In the genomic region with DNA sequence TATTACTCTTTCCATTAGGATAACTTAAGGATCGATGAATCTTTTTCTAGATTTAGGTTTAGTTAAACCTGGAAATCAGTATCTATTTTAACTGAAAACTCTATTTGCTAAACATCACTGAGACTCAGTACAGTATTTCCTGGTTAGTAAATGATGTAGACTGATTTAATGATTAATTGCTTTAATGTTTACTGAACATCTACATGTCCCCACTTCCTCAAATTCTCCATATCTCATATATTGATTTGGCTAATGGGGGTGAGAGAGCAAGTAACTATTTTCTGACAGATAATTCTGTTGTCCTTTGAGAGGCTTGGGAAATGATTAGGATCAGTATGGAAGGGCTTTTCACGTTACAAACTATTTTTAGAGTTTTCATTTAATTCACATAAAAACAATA, we compare ENCODE assay signal across 1 cellular context.
TF ChIP-seq lines count a peak whose summit lies in the region.

No MANE protein-coding gene starts in this region.

TF ChIP-seq in GM12878, 131 proteins besides CTCF, POLR2A, EP300 and RAD21:
- TF ChIP-seq ZNF592 (IDR thresholded peaks at IDR 0.05), result no peak
- TF ChIP-seq CBX3 (IDR thresholded peaks at IDR 0.05; ENCODE audit: borderline replicate concordance, low read depth), result no peak
- TF ChIP-seq ZNF622 (IDR thresholded peaks at IDR 0.05), result no peak
- TF ChIP-seq SPI1 (IDR thresholded peaks at IDR 0.05; ENCODE audit: borderline replicate concordance, insufficient read depth, low read depth, low read length), result peak; percentile 49; the same call in 1 of the 2 replicates
- TF ChIP-seq CUX1 (IDR thresholded peaks at IDR 0.05; ENCODE audit: insufficient replicate concordance, low read depth, low read length), result peak; percentile 16
- no peak for TF ChIP-seq EED (IDR thresholded peaks at IDR 0.05; ENCODE audit: low read depth)
- TF ChIP-seq IRF3 (IDR thresholded peaks at IDR 0.05), result no peak
- TF ChIP-seq KDM1A (IDR thresholded peaks at IDR 0.05; ENCODE audit: borderline replicate concordance), result no peak
- TF ChIP-seq TAF1 (IDR thresholded peaks at IDR 0.05; ENCODE audit: borderline replicate concordance, low read depth, low read length), result no peak
- 0 out of 2 replicates have a peak, but pooled peaks have one; percentile 10 for TF ChIP-seq MTA2 (IDR thresholded peaks at IDR 0.05; ENCODE audit: low read depth)
- TF ChIP-seq ATF2 (IDR thresholded peaks at IDR 0.05; ENCODE audit: low read length), result no peak
- TF ChIP-seq JUNB (IDR thresholded peaks at IDR 0.05), result no peak
- no peak for TF ChIP-seq NR2C2 (IDR thresholded peaks at IDR 0.05; ENCODE audit: borderline replicate concordance, control insufficient read depth, insufficient read length, low read depth)
- no peak for TF ChIP-seq TARDBP (IDR thresholded peaks at IDR 0.05; ENCODE audit: borderline replicate concordance)
- TF ChIP-seq PML (IDR thresholded peaks at IDR 0.05; ENCODE audit: low read length), result no peak
- TF ChIP-seq CHD1 (IDR thresholded peaks at IDR 0.05; ENCODE audit: low read depth, low read length), result no peak
- TF ChIP-seq DPF2 (IDR thresholded peaks at IDR 0.05), result no peak
- TF ChIP-seq, protein P1, sequence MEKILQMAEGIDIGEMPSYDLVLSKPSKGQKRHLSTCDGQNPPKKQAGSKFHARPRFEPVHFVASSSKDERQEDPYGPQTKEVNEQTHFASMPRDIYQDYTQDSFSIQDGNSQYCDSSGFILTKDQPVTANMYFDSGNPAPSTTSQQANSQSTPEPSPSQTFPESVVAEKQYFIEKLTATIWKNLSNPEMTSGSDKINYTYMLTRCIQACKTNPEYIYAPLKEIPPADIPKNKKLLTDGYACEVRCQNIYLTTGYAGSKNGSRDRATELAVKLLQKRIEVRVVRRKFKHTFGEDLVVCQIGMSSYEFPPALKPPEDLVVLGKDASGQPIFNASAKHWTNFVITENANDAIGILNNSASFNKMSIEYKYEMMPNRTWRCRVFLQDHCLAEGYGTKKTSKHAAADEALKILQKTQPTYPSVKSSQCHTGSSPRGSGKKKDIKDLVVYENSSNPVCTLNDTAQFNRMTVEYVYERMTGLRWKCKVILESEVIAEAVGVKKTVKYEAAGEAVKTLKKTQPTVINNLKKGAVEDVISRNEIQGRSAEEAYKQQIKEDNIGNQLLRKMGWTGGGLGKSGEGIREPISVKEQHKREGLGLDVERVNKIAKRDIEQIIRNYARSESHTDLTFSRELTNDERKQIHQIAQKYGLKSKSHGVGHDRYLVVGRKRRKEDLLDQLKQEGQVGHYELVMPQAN (conservative IDR thresholded peaks at IDR 0.05), result no peak
- TF ChIP-seq SUPT20H (IDR thresholded peaks at IDR 0.05; ENCODE audit: borderline replicate concordance, control insufficient read depth, low read depth, low read length), result no peak
- no peak for TF ChIP-seq ASH2L (IDR thresholded peaks at IDR 0.05; ENCODE audit: borderline replicate concordance, low read depth)
TF ChIP-seq in GM12878: peak in this region for 3.
